13 cellular contexts compared by ENCODE assay signal in the genomic region with DNA sequence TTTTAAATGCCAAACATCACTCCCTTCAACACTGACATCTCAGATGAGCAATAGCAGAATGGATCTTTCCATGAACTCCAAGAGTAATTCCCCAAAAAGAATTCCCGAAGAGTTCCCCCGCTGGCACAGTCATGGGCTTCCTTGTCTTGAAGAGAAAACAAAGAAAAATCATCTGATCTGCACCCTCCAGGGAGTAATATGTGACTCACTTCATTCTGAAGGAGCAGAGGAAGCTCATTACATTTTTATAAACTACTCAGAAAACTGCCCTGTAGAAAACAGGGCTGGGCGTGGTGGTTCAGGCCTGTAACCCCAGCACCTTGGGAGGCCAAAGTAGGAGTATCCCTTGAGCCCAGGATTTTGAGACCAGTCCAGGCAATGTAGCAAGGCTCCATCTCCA. TPM values are rescaled to one million over a fixed set of nuclear protein-coding genes. Genes with fewer than 3 reads are reported as not detected.
DNase-seq lines count a peak whose midpoint lies in the region; ATAC-seq and TF ChIP-seq lines count a peak whose summit lies in the region.
"Had no signal": no experiment of that assay in that cellular context is flagged by ENCODE, and none has a peak within 500 bp of the region (broad histone marks: within the 10 kb centered on the region; RNA-seq: fewer than 3 reads in every experiment).

No MANE protein-coding gene starts in this region.

- H4K20me1 ChIP-seq in GM23248 (ENCODE audit: insufficient read depth): no peaks in the 10 kb centered on the region
- no peaks in the 10 kb centered on the region for H4K20me1 ChIP-seq in SK-N-SH (ENCODE audit: insufficient read depth)
- no peaks in the 10 kb centered on the region for H4K20me1 ChIP-seq in fibroblast of lung (ENCODE audit: control insufficient read depth, extremely low read depth, insufficient read depth, low read length)

- no peaks in the 10 kb centered on the region for H3K36me3 Mint-ChIP-seq in activated T-cell treated with anti-CD3 and anti-CD28 coated beads, Interleukin-2, amount 50 U/mL, for 4 hours (ENCODE audit: insufficient read depth)
- no peaks in the 10 kb centered on the region for H3K36me3 Mint-ChIP-seq in CD4-positive, alpha-beta T cell (ENCODE audit: low read depth)
- H3K36me3 Mint-ChIP-seq: naive B cell had no signal

- POLR2A ChIA-PET in SK-N-SH (lab: Yijun Ruan, JAX): no interaction called here
- POLR2A ChIA-PET in CD4-positive, alpha-beta T cell (lab: Charles Lee): no interaction called here

- peaks cover 14% of the 10 kb centered on the region for H3K4me1 Mint-ChIP-seq in activated T-cell treated with anti-CD3 and anti-CD28 coated beads, Interleukin-2, amount 50 U/mL, for 4 hours (ENCODE audit: low read depth)
- H3K4me1 Mint-ChIP-seq in CD4-positive, alpha-beta T cell (ENCODE audit: low read depth): peaks cover 15% of the 10 kb centered on the region

- TF ChIP-seq CTCF in SK-N-SH (IDR thresholded peaks at IDR 0.05) (no peak), fibroblast of lung (conservative IDR thresholded peaks at IDR 0.05 in 1 of 2, IDR thresholded peaks at IDR 0.05 in 1 of 2; ENCODE audit: low read depth in 1 of 2, low read length in 2 of 2) (no peak)
- no peak for TF ChIP-seq CTCF in CD4-positive, alpha-beta T cell (IDR thresholded peaks at IDR 0.05)

- H3K9me3 ChIP-seq in GM23248 (ENCODE audit: low read depth): no peaks in the 10 kb centered on the region
- no peaks in the 10 kb centered on the region for H3K9me3 ChIP-seq in SK-N-SH
- H3K9me3 ChIP-seq in fibroblast of lung (ENCODE audit: control insufficient read depth, insufficient read depth, low read depth, low read length): no peaks in the 10 kb centered on the region
- no peaks in the 10 kb centered on the region for H3K9me3 ChIP-seq in CD4-positive, alpha-beta T cell (ENCODE audit: control insufficient read depth, low read length)

- no peak overlapping the region for H3K4me3 Mint-ChIP-seq in activated T-cell treated with anti-CD3 and anti-CD28 coated beads, Interleukin-2, amount 50 U/mL, for 4 hours
- no peak overlapping the region for H3K4me3 Mint-ChIP-seq in CD4-positive, alpha-beta T cell
- H3K4me3 Mint-ChIP-seq: naive B cell had no signal

- H3K27me3 Mint-ChIP-seq in activated T-cell treated with anti-CD3 and anti-CD28 coated beads, Interleukin-2, amount 50 U/mL, for 4 hours (ENCODE audit: low read depth): peaks cover 33% of the 10 kb centered on the region
- peaks cover 19% of the 10 kb centered on the region for H3K27me3 Mint-ChIP-seq in CD4-positive, alpha-beta T cell

- TF ChIP-seq RAD21 in SK-N-SH (IDR thresholded peaks at IDR 0.05; ENCODE audit: low read length): no peak

- no peak overlapping the region for H2AFZ ChIP-seq in GM23248
- H2AFZ ChIP-seq in SK-N-SH (ENCODE audit: low read depth): peak overlapping the region; percentile 93; the same call in 1 of the 2 replicates
- no peak overlapping the region for H2AFZ ChIP-seq in fibroblast of lung (ENCODE audit: low read length)

- CTCF ChIA-PET in SK-N-SH (lab: Yijun Ruan, JAX): interaction anchor here (1.7 kb wide), 1 partner anchor 41 kb away, joined by 5 read pairs; no protein-coding TSS in a partner anchor
- CTCF ChIA-PET in CD4-positive, alpha-beta T cell (lab: Charles Lee): no interaction called here

- no peak overlapping the region for H3K27ac Mint-ChIP-seq in CD4-positive, alpha-beta T cell
- H3K27ac Mint-ChIP-seq: naive B cell had no signal

- H3K27me3 ChIP-seq in GM23248 (replicated peaks; ENCODE audit: insufficient read depth) (no peaks in the 10 kb centered on the region), SK-N-SH (ENCODE audit: insufficient read depth) (no peaks in the 10 kb centered on the region), fibroblast of lung (ENCODE audit: control insufficient read depth, insufficient read depth, low read length) (no peaks in the 10 kb centered on the region)
- H3K27me3 ChIP-seq in CD4-positive, alpha-beta T cell (ENCODE audit: control insufficient read depth, insufficient read depth, low read length): peaks cover 9% of the 10 kb centered on the region

- WGBS in GM23248 (ENCODE audit: low coverage in 1 of 2, low lambda C conversion rate in 2 of 2, missing lambda C conversion rate in 2 of 2), 2 experiments: 29 to 33% methylated on average over 3 of the region's 3 CpGs
- WGBS in SK-N-SH (ENCODE audit: low lambda C conversion rate): 50% methylated on average over 3 of the region's 3 CpGs

- no peaks in the 10 kb centered on the region for H3K36me3 ChIP-seq in GM23248 (ENCODE audit: low read depth)
- H3K36me3 ChIP-seq in SK-N-SH (replicated peaks in 1 of 2; ENCODE audit: control insufficient read depth in 1 of 2, insufficient read depth in 2 of 2, low read length in 1 of 2): no peaks in the 10 kb centered on the region
- H3K36me3 ChIP-seq in fibroblast of lung (ENCODE audit: control insufficient read depth, insufficient read depth, low read length): no peaks in the 10 kb centered on the region

- H3F3A ChIP-seq in GM23248 (ENCODE audit: insufficient read depth) (no peaks in the 10 kb centered on the region), SK-N-SH (replicated peaks; ENCODE audit: insufficient read depth) (peaks cover 9% of the 10 kb centered on the region)

- H3K27ac ChIP-seq in GM23248 (no peak overlapping the region), SK-N-SH (ENCODE audit: low read depth in 2 of 2, low read length in 1 of 2) (peak overlapping the region in 1 of 2 experiments; percentile 67; a peak in 2 of 4 replicates), fibroblast of lung (ENCODE audit: insufficient read depth, low read length) (no peak overlapping the region)
- no peak overlapping the region for H3K27ac ChIP-seq in CD4-positive, alpha-beta T cell (ENCODE audit: low read depth, low read length)

- H3K4me1 ChIP-seq in GM23248 (ENCODE audit: insufficient read depth): peaks cover 9% of the 10 kb centered on the region; the same call in 1 of the 2 replicates
- H3K4me1 ChIP-seq in SK-N-SH (ENCODE audit: control insufficient read depth in 1 of 2, insufficient read depth in 2 of 2, low read depth in 1 of 2, low read length in 1 of 2): peaks cover 0 to 8% of the 10 kb centered on the region in 2 experiments; a peak in 1 of 4 replicates
- no peaks in the 10 kb centered on the region for H3K4me1 ChIP-seq in fibroblast of lung (ENCODE audit: control insufficient read depth, extremely low read depth, insufficient read depth, low read length)

- ATAC-seq in sciatic nerve (peak; percentile 72), GM19455 (IDR thresholded peaks at IDR 0.05; ENCODE audit: unreplicated experiment) (no peak)
- ATAC-seq in activated T-cell treated with anti-CD3 and anti-CD28 coated beads, Interleukin-2, amount 50 U/mL, for 4 hours: no peak
- no peak for ATAC-seq in CD4-positive, alpha-beta T cell (ENCODE audit: poor library complexity)

- in situ Hi-C loops in GM23248 (cut with MboI): no loop called here

- no peak overlapping the region for H3K4me3 ChIP-seq in GM23248
- no peak overlapping the region; a peak in 1 of 4 replicates for H3K4me3 ChIP-seq in SK-N-SH (ENCODE audit: low read depth in 2 of 2, low read length in 1 of 2)
- H3K4me3 ChIP-seq in fibroblast of lung (replicated peaks in 1 of 4; ENCODE audit: control extremely low read depth in 1 of 4, insufficient read depth in 1 of 4, low read depth in 3 of 4, low read length in 4 of 4): no peak overlapping the region

- H3K9ac ChIP-seq in GM23248 (no peak overlapping the region), SK-N-SH (peak overlapping the region; percentile 39; the same call in 1 of the 2 replicates), fibroblast of lung (ENCODE audit: insufficient read depth, low read length) (no peak overlapping the region)

- H3K4me2 ChIP-seq in GM23248 (ENCODE audit: unreplicated experiment) (peak overlapping the region; percentile 16), SK-N-SH (peak overlapping the region; percentile 48), fibroblast of lung (ENCODE audit: extremely low read depth, insufficient read depth, low read length) (no peak overlapping the region)

- no peaks in the 10 kb centered on the region for H3K9me3 Mint-ChIP-seq in activated T-cell treated with anti-CD3 and anti-CD28 coated beads, Interleukin-2, amount 50 U/mL, for 4 hours
- no peaks in the 10 kb centered on the region for H3K9me3 Mint-ChIP-seq in CD4-positive, alpha-beta T cell
- H3K9me3 Mint-ChIP-seq: naive B cell had no signal

- intact Hi-C loops in sciatic nerve (cut with DNase I): no loop called here
- intact Hi-C loops in CD4-positive, alpha-beta T cell (cut with DNase I, micrococcal nuclease): loop anchor here in 1 of 2 experiments (10.0 kb wide), 1 partner anchor 107 kb away; no protein-coding TSS in a partner anchor

- no peak for TF ChIP-seq EP300 in SK-N-SH (IDR thresholded peaks at IDR 0.05; ENCODE audit: borderline replicate concordance in 1 of 2, low read depth in 1 of 2, low read length in 1 of 2)

- DNase-seq in GM23248 (peak; percentile 77), SK-N-SH (no peak), fibroblast of lung (ENCODE audit: low read depth in 2 of 2) (peak; percentile 9 to 87), sciatic nerve (ENCODE audit: low spot score) (no peak), SIG-M5 (lab: John Stamatoyannopoulos, UW) (no peak)
- no peak for DNase-seq in activated T-cell treated with anti-CD3 and anti-CD28 coated beads, Interleukin-2, amount 50 U/mL, for 4 hours
- no peak for DNase-seq in CD4-positive, alpha-beta T cell
- DNase-seq: activated T-cell treated with anti-CD3 and anti-CD28 coated beads for 4 hours; MV-4-11; naive B cell; NCI-H774; stimulated activated naive CD4-positive, alpha-beta T cell treated with Interleukin-2 at 50 U/mL for 16 hours had no signal

- H3K79me2 ChIP-seq in GM23248 (ENCODE audit: insufficient read depth) (no peaks in the 10 kb centered on the region), SK-N-SH (ENCODE audit: insufficient read depth) (no peaks in the 10 kb centered on the region), fibroblast of lung (ENCODE audit: control insufficient read depth, insufficient read depth, low read length) (no peaks in the 10 kb centered on the region)

- H3K9me2 ChIP-seq in GM23248 (ENCODE audit: insufficient read depth): no peaks in the 10 kb centered on the region
- H3K9me2 ChIP-seq in SK-N-SH: no peaks in the 10 kb centered on the region

TF ChIP-seq in SK-N-SH, 30 proteins besides CTCF, POLR2A, EP300 and RAD21 (continues in another document):
- TF ChIP-seq RFX5 (IDR thresholded peaks at IDR 0.05; ENCODE audit: low read length): no peak

RNA-seq across cellular contexts. Expression of gene CELSR1, which starts 35.7 kb away (rescaled TPM):
- total RNA-seq in GM23248 (2014; rRNA removed; shearing (Covaris generic)): 0.38 and 0.54 TPM in 2 replicates
- polyA plus RNA-seq in GM23248 (2016; fragmentation: Nextera tagmentation; extraction: Ambion mirVana): 0.15 and 0.23 TPM in 2 replicates
- polyA plus RNA-seq in SK-N-SH (2012; rRNA removed): 1.8 and 5.0 TPM in 2 replicates
- polyA plus RNA-seq in SK-N-SH (2012; cell fraction: cytosol; rRNA removed): 2.0 and 3.3 TPM in 2 replicates
- 4.3 and 5.2 TPM in 2 replicates for polyA plus RNA-seq in SK-N-SH (2012; cell fraction: nucleus; rRNA removed)
- 1.8 and 2.1 TPM in 2 replicates for total RNA-seq in fibroblast of lung
- polyA plus RNA-seq in fibroblast of lung: 0.07 and 1.2 TPM in 2 replicates
- 0.13 and 1.4 TPM in 2 replicates for polyA plus RNA-seq in fibroblast of lung (2012)
- 5.7 and 5.9 TPM in 2 replicates for polyA minus RNA-seq in fibroblast of lung (ENCODE audit: low replicate concordance)
- 1.9 TPM for total RNA-seq in sciatic nerve
- under 1 TPM; 0.22 to 0.63 (median 0.38) TPM for total RNA-seq in activated T-cell treated with anti-CD3 and anti-CD28 coated beads, Interleukin-2, amount 50 U/mL, for 4 hours
- 1 to 10 TPM; 1.0 to 1.1 TPM for total RNA-seq in CD4-positive, alpha-beta T cell

Comparison
In these comparisons a context has a peak if more than half of its experiments do, and no peak if none do; other contexts are left out.
1. DNase-seq: peak in GM23248 (single experiment) and fibroblast of lung (2 of 2); none in SK-N-SH (single experiment), sciatic nerve (single experiment), activated T-cell treated with anti-CD3 and anti-CD28 coated beads, Interleukin-2, amount 50 U/mL, for 4 hours (single experiment), CD4-positive, alpha-beta T cell (0 of 10) and SIG-M5 (single experiment).